ENCODE assay signal across 9 cellular contexts in the genomic region with DNA sequence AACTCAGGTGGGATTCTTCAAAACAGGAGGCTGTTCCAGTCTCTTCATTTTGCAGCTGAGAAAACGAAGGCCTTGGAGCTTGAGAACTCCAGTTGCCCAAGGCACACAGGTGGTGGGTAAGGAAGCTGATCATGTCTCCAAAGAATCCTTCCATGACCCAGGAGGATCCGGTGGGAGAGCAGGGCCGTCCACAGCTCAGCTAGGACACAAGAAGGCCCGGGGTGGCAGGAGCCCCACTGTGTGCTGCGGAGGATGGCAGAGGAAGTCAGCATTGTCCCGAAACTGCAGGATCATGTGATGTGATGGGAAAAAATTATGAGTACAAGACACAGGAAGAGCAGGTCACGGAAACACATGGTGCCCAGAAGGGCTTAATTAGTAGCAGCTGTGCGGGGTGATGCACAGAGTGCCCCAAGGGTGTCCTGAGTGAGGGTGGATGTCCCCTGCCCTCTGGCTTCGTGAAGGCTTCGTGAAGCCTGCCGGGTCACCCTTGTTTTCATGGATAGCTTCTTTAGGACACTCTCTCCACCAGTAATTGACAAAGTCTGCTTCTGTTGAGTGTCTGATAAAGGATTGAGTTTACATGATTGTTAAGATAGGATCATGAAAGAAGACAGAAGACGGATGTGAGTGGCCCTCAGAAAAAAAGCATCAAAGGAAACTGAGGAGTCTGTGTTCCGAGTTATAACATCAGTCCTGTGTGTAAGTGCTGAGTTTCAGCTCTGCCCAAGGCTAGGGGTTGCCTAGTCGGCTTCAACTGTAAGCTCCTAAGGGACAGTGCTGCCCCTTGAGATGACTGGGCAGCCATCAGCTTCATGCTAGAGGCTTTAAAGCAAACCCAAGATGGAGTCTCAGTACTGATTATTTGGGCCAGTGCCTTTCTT. TPM values are rescaled to one million over a fixed set of nuclear protein-coding genes. Genes with fewer than 3 reads are reported as not detected.
DNase-seq lines count a peak whose midpoint lies in the region; ATAC-seq, FAIRE-seq and TF ChIP-seq lines count a peak whose summit lies in the region.
"Had no signal": no experiment of that assay in that cellular context is flagged by ENCODE, and none has a peak within 500 bp of the region (broad histone marks: within the 10 kb centered on the region; RNA-seq: fewer than 3 reads in every experiment).

No MANE protein-coding gene starts in this region.

- H4K20me1 ChIP-seq in BLaER1 (no peaks in the 10 kb centered on the region), H1 (replicated peaks in 1 of 2; ENCODE audit: control insufficient read depth in 1 of 2, insufficient read depth in 2 of 2, low read length in 2 of 2) (no peaks in the 10 kb centered on the region), osteoblast (ENCODE audit: insufficient read depth, low read length) (no peaks in the 10 kb centered on the region)

- H4K8ac ChIP-seq in H1 (ENCODE audit: extremely low read depth, insufficient read depth, low read length): no peak overlapping the region; the same call in 1 of the 2 replicates

- H4K5ac ChIP-seq in H1 (ENCODE audit: insufficient read length, low read depth, low read length): no peak overlapping the region

- POLR2A ChIA-PET in H1 (lab: Charles Lee; ENCODE audit: partially characterized antibody): no interaction called here

- H3K27ac ChIP-seq in BLaER1 (no peak overlapping the region), H1 (ENCODE audit: low read depth, low read length) (no peak overlapping the region), osteoblast (ENCODE audit: low read depth, low read length) (peak overlapping the region; percentile 73), left lung (peak overlapping the region in 1 of 2 donors; percentile 79)

- no peak for TF ChIP-seq POLR2A in H1 (IDR thresholded peaks at IDR 0.05; ENCODE audit: control extremely low read depth in 1 of 2, low read depth in 2 of 2, low read length in 2 of 2)

- no peaks in the 10 kb centered on the region for H3K36me3 ChIP-seq in BLaER1
- H3K36me3 ChIP-seq in H1 (ENCODE audit: control insufficient read depth in 2 of 4, insufficient read depth in 4 of 4, low read length in 3 of 4): no peaks in the 10 kb centered on the region
- H3K36me3 ChIP-seq in osteoblast (ENCODE audit: insufficient read depth, low read length): no peaks in the 10 kb centered on the region
- H3K36me3 ChIP-seq in left lung: no peaks in the 10 kb centered on the region

- no peak overlapping the region for H3K23ac ChIP-seq in H1 (ENCODE audit: insufficient read length)

- H3K9ac ChIP-seq in BLaER1: no peak overlapping the region
- H3K9ac ChIP-seq in H1 (replicated peaks in 1 of 4; ENCODE audit: extremely low read depth in 1 of 4, low read depth in 3 of 4, low read length in 3 of 4): no peak overlapping the region

- intact Hi-C loops in left lung (cut with DNase I): loop anchor here in 1 of 2 donors (10.0 kb wide), 1 partner anchor 408 kb away; no protein-coding TSS in a partner anchor

- no peak for FAIRE-seq in H1 (lab: Jason Lieb, UNC)

- H3K4me2 ChIP-seq in BLaER1: peak overlapping the region; percentile 95
- peak overlapping the region; percentile 76 to 98; a peak in 2 of 4 replicates for H3K4me2 ChIP-seq in H1 (ENCODE audit: insufficient read depth in 1 of 2, low read depth in 2 of 2, low read length in 2 of 2)
- peak overlapping the region; percentile 88 for H3K4me2 ChIP-seq in osteoblast (ENCODE audit: insufficient read depth, low read length)

- H3K23me2 ChIP-seq in H1 (ENCODE audit: low read depth, low read length): peaks cover 2% of the 10 kb centered on the region

- TF ChIP-seq RAD21 in H1 (IDR thresholded peaks at IDR 0.05 in 1 of 2, conservative IDR thresholded peaks at IDR 0.05 in 1 of 2; ENCODE audit: low read depth in 2 of 2, low read length in 2 of 2): no peak

- peak overlapping the region; percentile 26 for H4K91ac ChIP-seq in H1 (replicated peaks; ENCODE audit: insufficient read length, low read length)

- no peak for TF ChIP-seq EP300 in H1 (IDR thresholded peaks at IDR 0.05; ENCODE audit: borderline replicate concordance in 1 of 2, low read depth in 2 of 2, low read length in 2 of 2)

- H3K79me1 ChIP-seq in H1 (ENCODE audit: low read depth, low read length): no peaks in the 10 kb centered on the region

- H3K4me3 ChIP-seq in BLaER1 (peak overlapping the region; percentile 68), H1 (ENCODE audit: extremely low read depth in 1 of 4, insufficient read depth in 2 of 4, low read depth in 3 of 4, low read length in 4 of 4) (no peak overlapping the region), osteoblast (ENCODE audit: insufficient read depth, low read length) (peak overlapping the region; percentile 31), left lung (no peak overlapping the region)

- no peak overlapping the region for H2BK120ac ChIP-seq in H1 (replicated peaks; ENCODE audit: low read depth, low read length)

- CTCF ChIA-PET in H1 (lab: Charles Lee; ENCODE audit: partially characterized antibody): interaction anchor here (0.6 to 3.0 kb wide), 35 partner anchors 10 to 431 kb away, joined by 3 to 19 read pairs (median 4); a partner anchor contains a TSS

- H3K27me3 ChIP-seq in BLaER1: no peaks in the 10 kb centered on the region
- H3K27me3 ChIP-seq in H1 (replicated peaks in 1 of 4; ENCODE audit: control insufficient read depth in 3 of 4, extremely low read depth in 1 of 4, insufficient read depth in 3 of 4, low read length in 3 of 4): peaks cover 0 to 10% (median 4%) of the 10 kb centered on the region in 4 experiments; a peak in 4 of 7 replicates
- H3K27me3 ChIP-seq in osteoblast (ENCODE audit: insufficient read depth, low read length): no peaks in the 10 kb centered on the region
- H3K27me3 ChIP-seq in left lung: no peaks in the 10 kb centered on the region

- no peak overlapping the region for H2BK15ac ChIP-seq in H1 (ENCODE audit: low read length)

- H3K9me3 ChIP-seq in BLaER1 (no peaks in the 10 kb centered on the region), H1 (ENCODE audit: insufficient read depth in 2 of 2, low read depth in 1 of 2, low read length in 1 of 2) (no peaks in the 10 kb centered on the region), osteoblast (ENCODE audit: low read depth, low read length) (no peaks in the 10 kb centered on the region), left lung (no peaks in the 10 kb centered on the region)

- H2AFZ ChIP-seq in H1 (ENCODE audit: low read length): 0 out of 2 replicates have a peak overlapping the region, but pooled peaks have one; percentile 31
- H2AFZ ChIP-seq in osteoblast (ENCODE audit: low read length): peak overlapping the region; percentile 86

- H2BK5ac ChIP-seq in H1 (ENCODE audit: low read depth, low read length): no peak overlapping the region

- DNase-seq in HS-5 (ENCODE audit: low read depth) (peak; percentile 19), H1 (ENCODE audit: low read depth in 1 of 2, low spot score in 2 of 2) (no peak), osteoblast (ENCODE audit: insufficient read length, low spot score, missing footprints) (no peak), left lung (no peak), AML-193 (lab: John Stamatoyannopoulos, UW) (no peak), cerebellum (ENCODE audit: low spot score) (no peak), NCI-H345 (lab: John Stamatoyannopoulos, UW) (no peak)
- DNase-seq: DMS79 had no signal

- ATAC-seq in left lung: no peak

- H3K18ac ChIP-seq in H1 (ENCODE audit: extremely low read depth, low read length): no peak overlapping the region

- no peak overlapping the region for H3K14ac ChIP-seq in H1 (ENCODE audit: insufficient read length)

- H3K79me2 ChIP-seq in H1 (ENCODE audit: control insufficient read depth in 1 of 2, insufficient read depth in 2 of 2, low read length in 2 of 2) (no peaks in the 10 kb centered on the region), osteoblast (ENCODE audit: insufficient read depth, low read length) (no peaks in the 10 kb centered on the region)

- no peak for TF ChIP-seq CTCF in H1 (IDR thresholded peaks at IDR 0.05; ENCODE audit: control extremely low read depth in 1 of 3, insufficient read depth in 1 of 3, low read depth in 1 of 3, low read length in 3 of 3)
- no peak for TF ChIP-seq CTCF in osteoblast (IDR thresholded peaks at IDR 0.05; ENCODE audit: extremely low read depth, low read depth, low read length)
- no peak for TF ChIP-seq CTCF in left lung (IDR thresholded peaks at IDR 0.05)

- peaks cover 35% of the 10 kb centered on the region for H3K4me1 ChIP-seq in BLaER1
- peaks cover 0 to 10% (median 7%) of the 10 kb centered on the region in 4 experiments; a peak in 5 of 7 replicates for H3K4me1 ChIP-seq in H1 (replicated peaks in 1 of 4; ENCODE audit: control insufficient read depth in 3 of 4, insufficient read depth in 4 of 4, low read length in 3 of 4)
- H3K4me1 ChIP-seq in osteoblast (ENCODE audit: insufficient read depth, low read length): peaks cover 24% of the 10 kb centered on the region
- H3K4me1 ChIP-seq in left lung: peaks cover 3 to 16% of the 10 kb centered on the region in 2 donors

- H3K56ac ChIP-seq in H1 (replicated peaks; ENCODE audit: insufficient read length, low read depth, low read length): no peak overlapping the region

- H2AK5ac ChIP-seq in H1 (ENCODE audit: low read depth, low read length): no peak overlapping the region

- H2BK12ac ChIP-seq in H1 (ENCODE audit: low read depth, low read length): no peak overlapping the region

- no peak overlapping the region for H3K4ac ChIP-seq in H1 (replicated peaks; ENCODE audit: insufficient read length, low read depth, low read length)

- WGBS in H1 (ENCODE audit: extremely low coverage in 1 of 2, insufficient coverage in 1 of 2, insufficient read length in 1 of 2, insufficient replicate concordance in 2 of 2, low coverage in 1 of 2, low lambda C conversion rate in 2 of 2, missing lambda C conversion rate in 1 of 2), 2 experiments: 85% methylated on average over 14 of the region's 14 CpGs; no CpG with 5 or more reads in 1 of the 2 experiments

- H2BK20ac ChIP-seq in H1 (ENCODE audit: low read length): no peak overlapping the region

TF ChIP-seq in H1, 55 proteins besides CTCF, POLR2A, EP300 and RAD21 (continues in another document):
- TF ChIP-seq, protein P1, sequence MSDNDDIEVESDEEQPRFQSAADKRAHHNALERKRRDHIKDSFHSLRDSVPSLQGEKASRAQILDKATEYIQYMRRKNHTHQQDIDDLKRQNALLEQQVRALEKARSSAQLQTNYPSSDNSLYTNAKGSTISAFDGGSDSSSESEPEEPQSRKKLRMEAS (IDR thresholded peaks at IDR 0.05): no peak
- TF ChIP-seq TEAD4 (IDR thresholded peaks at IDR 0.05; ENCODE audit: low read depth, low read length) (no peak), KDM4A (IDR thresholded peaks at IDR 0.05; ENCODE audit: low read depth, low read length, severe bottlenecking) (no peak)

RNA-seq across cellular contexts. Expression of a gene that starts 33.8 kb away (rescaled TPM):
- total RNA-seq in H1 (2021; fragmentation: NEBNext Ultra II Directional; extraction: Animal tissue kit (Norgen Biotek cat#: 25700)): 51.3 and 54.2 TPM in 2 replicates
- polyA plus RNA-seq in H1 (2011; rRNA removed): 11.0 and 17.4 TPM in 2 replicates
- 14.2 TPM for polyA plus RNA-seq in H1 (2011; cell fraction: cytosol; rRNA removed)
- 54.3 TPM for polyA plus RNA-seq in H1 (2011; cell fraction: nucleus; rRNA removed)
- 9.6 to 23.4 TPM (median 16.3 TPM) in 4 replicates for polyA plus RNA-seq in H1 (2012, experiment 1 of 2)
- polyA plus RNA-seq in H1 (2012, experiment 2 of 2): 1.5 TPM
- polyA plus RNA-seq in H1 (2013, experiment 1 of 2): 23.0 TPM
- 18.6 TPM for polyA plus RNA-seq in H1 (2013, experiment 2 of 2)
- polyA minus RNA-seq in H1 (2011; rRNA and poly(A)+ RNA removed): 171 and 240 TPM in 2 replicates
- polyA minus RNA-seq in H1 (2011; cell fraction: cytosol; rRNA and poly(A)+ RNA removed): 50.0 TPM
- polyA minus RNA-seq in H1 (2011; cell fraction: nucleus; rRNA and poly(A)+ RNA removed): 177 TPM
- 42.4 and 59.0 TPM in 2 replicates for total RNA-seq in osteoblast
- total RNA-seq in left lung: 10 to 100 TPM; 10.9 to 11.5 TPM
- total RNA-seq in cerebellum: 103 TPM

Comparison
In these comparisons a context has a peak if more than half of its experiments do, and no peak if none do; other contexts are left out.
1. H3K4me3 ChIP-seq: peak in BLaER1 (single experiment) and osteoblast (single experiment); none in H1 (0 of 4) and left lung (0 of 2).
2. Peak in every context shown above with its lines, with median percentiles within 50 percentile points of each other: H3K4me2 ChIP-seq.